24 cellular contexts compared by ENCODE assay signal in genomic region chr22:49727881-49728563, GRCh38.
DNase-seq lines count a peak whose midpoint lies in the region; ATAC-seq and TF ChIP-seq lines count a peak whose summit lies in the region.
"Had no signal": no experiment of that assay in that cellular context is flagged by ENCODE, and none has a peak within 500 bp of the region (broad histone marks: within the 10 kb centered on the region; RNA-seq: fewer than 3 reads in every experiment).

No MANE protein-coding gene starts in this region.

- ATAC-seq in left lung, result no peak
- ATAC-seq: A549, PC-3 had no signal

- TF ChIP-seq CTCF in left lung (IDR thresholded peaks at IDR 0.05) (no peak), brain microvascular endothelial cell (IDR thresholded peaks at IDR 0.05; ENCODE audit: low read depth, low read length, missing control alignments) (no peak)

- DNase-seq in activated effector memory CD4-positive, alpha-beta T cell treated with anti-CD3 and anti-CD28 coated beads, Interleukin-2, amount 50 U/mL, for 16 hours, result peak; percentile 48
- no peak for DNase-seq in activated effector memory CD4-positive, alpha-beta T cell treated with Interleukin-2 at 50 U/mL for 16 hours
- DNase-seq in H7 (peak; percentile 44), left lung (peak; percentile 2 to 34), KBM-7 (no peak), brain microvascular endothelial cell (no peak)
- no peak for DNase-seq in stimulated activated CD4-positive, alpha-beta T cell treated with anti-CD3 and anti-CD28 coated beads, Interleukin-2, amount 100 ng/mL, for 24 hours
- DNase-seq: AML-193; CD8-positive, alpha-beta memory T cell; DMS 273 treated with DMSO at 0.1 percent for 48 hours; DMS79; EL; GF-D8; GOT3; HCEC 1CT; KG1; MM.1S; NCI-H2029; NCI-H446; NCI-H524 treated with DMSO at 0.1 percent for 48 hours; NCI-H774; PC-3 had no signal

- in situ Hi-C loops in KBM-7 (cut with MboI; ENCODE audit: low pct_unique_long_range_greater_than_20kb, low sequenced_read_pairs) (no loop called here), brain microvascular endothelial cell (cut with HindIII; ENCODE audit: low pct_ligation_motif_present, low sequenced_read_pairs) (no loop called here)

- intact Hi-C loops in left lung (cut with DNase I), result no loop called here

- H3K4me3 ChIP-seq in H7 (ENCODE audit: insufficient read depth, low read depth, low read length) (no peak overlapping the region), left lung (no peak overlapping the region), brain microvascular endothelial cell (ENCODE audit: low read depth, low read length) (no peak overlapping the region)
- H3K4me3 ChIP-seq: A549 had no signal

- peaks cover 3 to 15% of the 10 kb centered on the region in 2 donors for H3K4me1 ChIP-seq in left lung
- H3K4me1 ChIP-seq: A549 had no signal

- no peaks in the 10 kb centered on the region for H3K36me3 ChIP-seq in H7 (replicated peaks; ENCODE audit: control insufficient read depth, insufficient read depth, low read length)
- no peaks in the 10 kb centered on the region for H3K36me3 ChIP-seq in left lung
- H3K36me3 ChIP-seq in brain microvascular endothelial cell (replicated peaks), result no peaks in the 10 kb centered on the region

- H3K9me3 ChIP-seq in left lung, result no peaks in the 10 kb centered on the region

- no peak overlapping the region for H3K27ac ChIP-seq in left lung
- H3K27ac ChIP-seq in brain microvascular endothelial cell, result no peak overlapping the region
- H3K27ac ChIP-seq: A549, C4-2B had no signal

- peaks cover 8% of the 10 kb centered on the region for H3K27me3 ChIP-seq in H7 (ENCODE audit: control insufficient read depth, insufficient read depth, low read length)
- H3K27me3 ChIP-seq in left lung, result peaks cover 16 to 96% of the 10 kb centered on the region in 2 donors
- H3K27me3 ChIP-seq in brain microvascular endothelial cell (replicated peaks), result peaks cover 10% of the 10 kb centered on the region

Comparison
In these comparisons a context has a peak if more than half of its experiments do, and no peak if none do; other contexts are left out.
1. DNase-seq: peak in activated effector memory CD4-positive, alpha-beta T cell treated with anti-CD3 and anti-CD28 coated beads, Interleukin-2, amount 50 U/mL, for 16 hours (single experiment), H7 (single experiment) and left lung (2 of 2); none in activated effector memory CD4-positive, alpha-beta T cell treated with Interleukin-2 at 50 U/mL for 16 hours (single experiment), KBM-7 (single experiment), brain microvascular endothelial cell (single experiment) and stimulated activated CD4-positive, alpha-beta T cell treated with anti-CD3 and anti-CD28 coated beads, Interleukin-2, amount 100 ng/mL, for 24 hours (0 of 2).